8 cellular contexts compared by ENCODE assay signal in the genomic region with DNA sequence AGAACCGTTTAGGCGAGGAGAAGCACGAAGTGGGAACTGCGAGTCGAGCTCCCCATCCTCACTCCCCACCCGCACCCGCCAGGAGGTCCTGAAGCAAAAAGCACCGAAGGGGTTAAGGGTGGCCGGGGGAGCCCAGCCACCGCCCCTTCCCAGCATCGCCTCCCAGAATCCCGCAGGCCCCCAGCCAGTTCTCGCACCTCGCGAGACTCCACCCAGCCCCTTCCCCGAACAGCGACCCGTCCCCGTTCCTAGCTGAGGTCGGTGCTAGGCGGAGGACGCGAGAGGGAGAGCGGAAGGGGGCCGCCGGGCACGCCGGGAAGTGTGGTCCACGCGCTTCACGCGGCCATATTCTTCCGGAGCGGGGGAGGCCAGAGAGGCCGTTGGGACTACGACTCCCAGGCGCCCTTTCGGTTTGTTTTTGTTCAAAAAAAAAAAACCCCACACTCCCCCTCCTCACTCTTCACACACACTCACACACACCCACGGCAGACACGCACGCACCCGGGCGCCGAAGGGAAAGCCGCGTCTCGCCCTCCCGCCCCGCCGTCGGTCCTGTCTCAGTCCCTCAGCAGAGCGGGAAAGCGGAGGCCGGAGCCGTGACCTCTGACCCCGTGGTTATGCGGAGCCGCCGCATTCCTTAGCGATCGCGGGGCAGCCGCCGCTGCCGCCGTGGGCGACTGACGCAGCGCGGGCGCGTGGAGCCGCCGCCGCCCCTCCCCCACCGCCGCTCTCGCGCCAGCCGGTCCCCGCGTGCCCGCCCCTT. TPM values are rescaled to one million over a fixed set of nuclear protein-coding genes. Genes with fewer than 3 reads are reported as not detected.
DNase-seq lines count a peak whose midpoint lies in the region; ATAC-seq and TF ChIP-seq lines count a peak whose summit lies in the region.

Gene ASXL1 (plus strand): TSS at position 463 of the 763 bp plus-strand sequence. CDS start 445 bp downstream, outside the sequence.

- H3K27ac Mint-ChIP-seq in activated CD4-positive, alpha-beta memory T cell treated with anti-CD3 and anti-CD28 coated beads for 36 hours: peak within 1 kb of the TSS; percentile 99

- H3K4me1 ChIP-seq in right lobe of liver: peaks cover 0 to 31% (median 9%) of the 10 kb centered on the region in 4 donors

- H3K4me3 Mint-ChIP-seq in activated CD4-positive, alpha-beta memory T cell treated with anti-CD3 and anti-CD28 coated beads for 36 hours: peak within 1 kb of the TSS; percentile 95

- POLR2A ChIA-PET in activated CD4-positive, alpha-beta memory T cell treated with anti-CD3 and anti-CD28 coated beads for 36 hours (lab: Charles Lee): interaction anchor here (0.6 to 6.1 kb wide), 7 partner anchors 25 to 182 kb away, joined by 3 to 62 read pairs (median 4); no protein-coding TSS in a partner anchor

- ATAC-seq in GM19397 (IDR thresholded peaks at IDR 0.05; ENCODE audit: unreplicated experiment) (peak; percentile 81), HG03575 (IDR thresholded peaks at IDR 0.05; ENCODE audit: extremely low read depth, insufficient number of reproducible peaks, low FRiP score, unreplicated experiment) (peak; percentile 31), right lobe of liver (peak; percentile 89 to 97 (median 92))

- 0% methylated on average over 19 of the region's 83 CpGs for WGBS in right lobe of liver (ENCODE audit: insufficient coverage, low coverage, low lambda C conversion rate, missing lambda C conversion rate)

- peaks cover 64% of the 10 kb centered on the region for H3K4me1 Mint-ChIP-seq in activated CD4-positive, alpha-beta memory T cell treated with anti-CD3 and anti-CD28 coated beads for 36 hours (ENCODE audit: low read depth)

- peak; percentile 39 for TF ChIP-seq POLR2A in right lobe of liver (IDR thresholded peaks at IDR 0.05)

- intact Hi-C loops in activated CD4-positive, alpha-beta memory T cell treated with anti-CD3 and anti-CD28 coated beads for 36 hours (cut with micrococcal nuclease): loop anchor here (1.0 to 5.0 kb wide), 7 partner anchors 36 to 609 kb away; partner anchors contain the start of gene TM9SF4
- intact Hi-C loops in dorsolateral prefrontal cortex (cut with DNase I) (loop anchor here (1.0 to 10.0 kb wide), 8 partner anchors 81 to 253 kb away; partner anchors contain the start of genes KIF3B (in 2 of the 2), PLAGL2 (in 1 of the 2), POFUT1 (in 1 of the 2) and TM9SF4 (in 1 of the 2)), right lobe of liver (cut with DNase I) (loop anchor here in 1 of 2 donors (10.0 kb wide), 1 partner anchor 97 kb away; no protein-coding TSS in a partner anchor)

- no peaks in the 10 kb centered on the region for H3K36me3 ChIP-seq in right lobe of liver

- H3K27ac ChIP-seq in dorsolateral prefrontal cortex (peak within 1 kb of the TSS; percentile 87 to 99 (median 98)), right lobe of liver (peak within 1 kb of the TSS; percentile 94 to 97 (median 96))

- DNase-seq in CD1c-positive myeloid dendritic cell (ENCODE audit: extremely low spot score) (peak; percentile 95), NCI-H82 treated with DMSO at 0.1 percent for 48 hours (lab: John Stamatoyannopoulos, UW; ENCODE audit: unreplicated experiment) (peak; percentile 96), dorsolateral prefrontal cortex (peak; percentile 95 to 98 (median 97)), right lobe of liver (peak; percentile 99)
- DNase-seq in activated CD4-positive, alpha-beta memory T cell treated with anti-CD3 and anti-CD28 coated beads for 36 hours: peak; percentile 98
- DNase-seq in stimulated activated CD4-positive, alpha-beta T cell treated with anti-CD3 and anti-CD28 coated beads, Interleukin-4, amount 100 ng/mL, for 4 hours: peak; percentile 93 to 96

- TF ChIP-seq CTCF in dorsolateral prefrontal cortex (IDR thresholded peaks at IDR 0.05 in 54 of 56, conservative IDR thresholded peaks at IDR 0.05 in 2 of 56; ENCODE audit: low read depth in 1 of 56, partially characterized antibody in 56 of 56) (peak in 29 of 56 donors; percentile 9 to 51 (median 30)), right lobe of liver (IDR thresholded peaks at IDR 0.05) (no peak)

- no peaks in the 10 kb centered on the region for H3K27me3 Mint-ChIP-seq in activated CD4-positive, alpha-beta memory T cell treated with anti-CD3 and anti-CD28 coated beads for 36 hours

- CTCF ChIA-PET in activated CD4-positive, alpha-beta memory T cell treated with anti-CD3 and anti-CD28 coated beads for 36 hours (lab: Charles Lee): interaction anchor here (1.0 kb wide), 1 partner anchor 152 kb away, joined by 3 read pairs; no protein-coding TSS in a partner anchor

- H3K36me3 Mint-ChIP-seq in activated CD4-positive, alpha-beta memory T cell treated with anti-CD3 and anti-CD28 coated beads for 36 hours: peaks cover 26% of the 10 kb centered on the region

- H3K27me3 ChIP-seq in dorsolateral prefrontal cortex (no peaks in the 10 kb centered on the region), right lobe of liver (no peaks in the 10 kb centered on the region)

- H3K4me3 ChIP-seq in dorsolateral prefrontal cortex (peak within 1 kb of the TSS; percentile 61 to 100 (median 90)), right lobe of liver (peak within 1 kb of the TSS; percentile 87 to 96 (median 92))

- no peaks in the 10 kb centered on the region for H3K9me3 ChIP-seq in right lobe of liver

- no peaks in the 10 kb centered on the region for H3K9me3 Mint-ChIP-seq in activated CD4-positive, alpha-beta memory T cell treated with anti-CD3 and anti-CD28 coated beads for 36 hours

RNA-seq across cellular contexts. Expression of gene ASXL1, which starts in this region (rescaled TPM):
- total RNA-seq in activated CD4-positive, alpha-beta memory T cell treated with anti-CD3 and anti-CD28 coated beads for 36 hours: 100 to 1,000 TPM; 141 to 147 TPM
- 10 to 100 TPM; 50.9 to 97.5 (median 69.8) TPM for total RNA-seq in dorsolateral prefrontal cortex
- 10 to 100 TPM; 18.9 to 41.8 (median 26.0) TPM for total RNA-seq in right lobe of liver

Comparison
In these comparisons a context has a peak if more than half of its experiments do, and no peak if none do; other contexts are left out.
1. Peak in every context shown above with its lines: DNase-seq, ATAC-seq, H3K4me3 ChIP-seq and H3K27ac ChIP-seq.
2. ATAC-seq: peak in every context shown above with its lines; median percentile 92 in right lobe of liver; 81 in GM19397; 31 in HG03575.
3. CTCF ChIP-seq: peak in dorsolateral prefrontal cortex (29 of 56); none in right lobe of liver (0 of 4).